10 cellular contexts compared by ENCODE assay signal in the genomic region with DNA sequence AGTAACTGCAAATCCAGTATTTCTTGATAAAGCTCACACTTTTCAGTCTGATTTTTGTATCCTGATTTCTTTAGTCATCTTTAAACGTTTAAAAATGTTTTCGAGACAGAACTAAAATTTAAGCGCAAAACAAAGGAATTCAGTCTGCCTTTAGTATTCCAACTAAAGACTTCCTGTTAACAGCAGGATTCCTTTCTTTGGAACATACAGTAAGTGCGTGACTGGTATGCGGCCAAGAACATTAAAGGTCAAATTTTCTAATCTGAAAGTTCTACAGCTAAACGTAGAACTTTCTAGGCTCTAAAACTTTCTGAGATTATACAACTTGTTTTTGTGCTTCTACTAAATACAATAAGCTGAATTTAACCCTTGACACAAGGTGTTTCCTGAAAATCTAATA. TPM values are rescaled to one million over a fixed set of nuclear protein-coding genes. Genes with fewer than 3 reads are reported as not detected.
DNase-seq lines count a peak whose midpoint lies in the region; ATAC-seq and TF ChIP-seq lines count a peak whose summit lies in the region.
"Had no signal": no experiment of that assay in that cellular context is flagged by ENCODE, and none has a peak within 500 bp of the region (broad histone marks: within the 10 kb centered on the region; RNA-seq: fewer than 3 reads in every experiment).

No MANE protein-coding gene starts in this region.

- WGBS in suprapubic skin = 22% methylated on average over 6 of the region's 6 CpGs

- H3K9ac ChIP-seq in endocrine pancreas (ENCODE audit: control insufficient read depth, insufficient read depth, low read length) = no peak overlapping the region

- H3K27ac ChIP-seq in suprapubic skin = peak overlapping the region; percentile 69

- peak overlapping the region; percentile 2 for H3K4me3 ChIP-seq in endocrine pancreas (ENCODE audit: control insufficient read depth, insufficient read depth, low read length)
- peak overlapping the region; percentile 20 for H3K4me3 ChIP-seq in suprapubic skin

- TF ChIP-seq CTCF in suprapubic skin (IDR thresholded peaks at IDR 0.05) = no peak

- DNase-seq in kidney tubule cell (ENCODE audit: low spot score) (peak; percentile 60), suprapubic skin (ENCODE audit: low spot score in 2 of 2) (no peak), NCI-H446 treated with DMSO at 0.1 percent for 48 hours (lab: John Stamatoyannopoulos, UW) (no peak), DMS153 (lab: John Stamatoyannopoulos, UW) (no peak), hypothalamus (lab: John Stamatoyannopoulos, UW) (no peak)
- DNase-seq: activated CD8-positive, alpha-beta memory T cell treated with anti-CD3 and anti-CD28 coated beads, Interleukin-2, amount 50 U/mL, for 4 hours; MV-4-11 had no signal

- ATAC-seq in HG03280 (IDR thresholded peaks at IDR 0.05; ENCODE audit: unreplicated experiment) = no peak

- no peaks in the 10 kb centered on the region for H3K4me1 ChIP-seq in endocrine pancreas (ENCODE audit: control insufficient read depth, insufficient read depth, low read length)
- H3K4me1 ChIP-seq in suprapubic skin = peaks cover 41% of the 10 kb centered on the region

- H3K36me3 ChIP-seq in endocrine pancreas (ENCODE audit: control insufficient read depth, insufficient read depth, low read length) = no peaks in the 10 kb centered on the region
- H3K36me3 ChIP-seq in suprapubic skin = peaks cover 8% of the 10 kb centered on the region

- TF ChIP-seq EP300 in Ishikawa (IDR thresholded peaks at IDR 0.05; ENCODE audit: borderline replicate concordance) = peak; percentile 68; the same call in 1 of the 2 replicates
- TF ChIP-seq EP300 in suprapubic skin (IDR thresholded peaks at IDR 0.05) = no peak

- H3K9me3 ChIP-seq in endocrine pancreas (ENCODE audit: control insufficient read depth, low read length) (no peaks in the 10 kb centered on the region), suprapubic skin (no peaks in the 10 kb centered on the region)

- TF ChIP-seq POLR2A in suprapubic skin (IDR thresholded peaks at IDR 0.05) = no peak

- H3K27me3 ChIP-seq in endocrine pancreas (ENCODE audit: control insufficient read depth, insufficient read depth, low read length) (no peaks in the 10 kb centered on the region), suprapubic skin (no peaks in the 10 kb centered on the region)

- no peak for TF ChIP-seq RAD21 in Ishikawa (IDR thresholded peaks at IDR 0.05; ENCODE audit: low read depth)

TF ChIP-seq in Ishikawa, 13 proteins besides CTCF, POLR2A, EP300 and RAD21:
- no peak for TF ChIP-seq YY1 (IDR thresholded peaks at IDR 0.05; ENCODE audit: low read depth)
- TF ChIP-seq, protein P1, sequence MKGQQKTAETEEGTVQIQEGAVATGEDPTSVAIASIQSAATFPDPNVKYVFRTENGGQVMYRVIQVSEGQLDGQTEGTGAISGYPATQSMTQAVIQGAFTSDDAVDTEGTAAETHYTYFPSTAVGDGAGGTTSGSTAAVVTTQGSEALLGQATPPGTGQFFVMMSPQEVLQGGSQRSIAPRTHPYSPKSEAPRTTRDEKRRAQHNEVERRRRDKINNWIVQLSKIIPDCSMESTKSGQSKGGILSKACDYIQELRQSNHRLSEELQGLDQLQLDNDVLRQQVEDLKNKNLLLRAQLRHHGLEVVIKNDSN (IDR thresholded peaks at IDR 0.05) = no peak
- TF ChIP-seq TAF1 (IDR thresholded peaks at IDR 0.05; ENCODE audit: low read depth) = no peak
- peak; percentile 62 for TF ChIP-seq CEBPB (IDR thresholded peaks at IDR 0.05)
- TF ChIP-seq MAX (IDR thresholded peaks at IDR 0.05) = 0 out of 2 replicates have a peak, but pooled peaks have one; percentile 25
- peak; percentile 89 for TF ChIP-seq TEAD4 (IDR thresholded peaks at IDR 0.05)
- TF ChIP-seq NFIC (IDR thresholded peaks at IDR 0.05) = peak; percentile 81
- 0 out of 2 replicates have a peak, but pooled peaks have one; percentile 8 for TF ChIP-seq CREB1 (IDR thresholded peaks at IDR 0.05; ENCODE audit: low read depth)
- TF ChIP-seq EGR1 (IDR thresholded peaks at IDR 0.05) = no peak
- TF ChIP-seq, protein P2, sequence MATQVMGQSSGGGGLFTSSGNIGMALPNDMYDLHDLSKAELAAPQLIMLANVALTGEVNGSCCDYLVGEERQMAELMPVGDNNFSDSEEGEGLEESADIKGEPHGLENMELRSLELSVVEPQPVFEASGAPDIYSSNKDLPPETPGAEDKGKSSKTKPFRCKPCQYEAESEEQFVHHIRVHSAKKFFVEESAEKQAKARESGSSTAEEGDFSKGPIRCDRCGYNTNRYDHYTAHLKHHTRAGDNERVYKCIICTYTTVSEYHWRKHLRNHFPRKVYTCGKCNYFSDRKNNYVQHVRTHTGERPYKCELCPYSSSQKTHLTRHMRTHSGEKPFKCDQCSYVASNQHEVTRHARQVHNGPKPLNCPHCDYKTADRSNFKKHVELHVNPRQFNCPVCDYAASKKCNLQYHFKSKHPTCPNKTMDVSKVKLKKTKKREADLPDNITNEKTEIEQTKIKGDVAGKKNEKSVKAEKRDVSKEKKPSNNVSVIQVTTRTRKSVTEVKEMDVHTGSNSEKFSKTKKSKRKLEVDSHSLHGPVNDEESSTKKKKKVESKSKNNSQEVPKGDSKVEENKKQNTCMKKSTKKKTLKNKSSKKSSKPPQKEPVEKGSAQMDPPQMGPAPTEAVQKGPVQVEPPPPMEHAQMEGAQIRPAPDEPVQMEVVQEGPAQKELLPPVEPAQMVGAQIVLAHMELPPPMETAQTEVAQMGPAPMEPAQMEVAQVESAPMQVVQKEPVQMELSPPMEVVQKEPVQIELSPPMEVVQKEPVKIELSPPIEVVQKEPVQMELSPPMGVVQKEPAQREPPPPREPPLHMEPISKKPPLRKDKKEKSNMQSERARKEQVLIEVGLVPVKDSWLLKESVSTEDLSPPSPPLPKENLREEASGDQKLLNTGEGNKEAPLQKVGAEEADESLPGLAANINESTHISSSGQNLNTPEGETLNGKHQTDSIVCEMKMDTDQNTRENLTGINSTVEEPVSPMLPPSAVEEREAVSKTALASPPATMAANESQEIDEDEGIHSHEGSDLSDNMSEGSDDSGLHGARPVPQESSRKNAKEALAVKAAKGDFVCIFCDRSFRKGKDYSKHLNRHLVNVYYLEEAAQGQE (IDR thresholded peaks at IDR 0.05; ENCODE audit: low read depth) = no peak
- peak; percentile 47; the same call in 1 of the 2 replicates for TF ChIP-seq FOXM1 (IDR thresholded peaks at IDR 0.05; ENCODE audit: borderline replicate concordance, low read depth)
- peak; percentile 43; the same call in 1 of the 2 replicates for TF ChIP-seq TCF12 (IDR thresholded peaks at IDR 0.05; ENCODE audit: low read depth)
- no peak for TF ChIP-seq ZBTB7A (IDR thresholded peaks at IDR 0.05; ENCODE audit: low read depth)

RNA-seq across cellular contexts. Expression of gene SAV1, which starts 9.9 kb away (rescaled TPM):
- 10 to 100 TPM; 23.3 to 40.0 (median 26.2) TPM for total RNA-seq in suprapubic skin
